Comparison of ENCODE assay signal across 8 cellular contexts in genomic region chr10:14659626-14660196, GRCh38.
DNase-seq lines count a peak whose midpoint lies in the region; ATAC-seq and TF ChIP-seq lines count a peak whose summit lies in the region.

No MANE protein-coding gene starts in this region.

- no peaks in the 10 kb centered on the region for H3K4me1 ChIP-seq in right atrium auricular region
- no peaks in the 10 kb centered on the region for H3K4me1 ChIP-seq in HAP-1

- peak; percentile 46 for ATAC-seq in Right ventricle myocardium superior (ENCODE audit: poor library complexity)
- peak; percentile 86 for ATAC-seq in HG03196 (IDR thresholded peaks at IDR 0.05; ENCODE audit: unreplicated experiment)

- H3K9me3 ChIP-seq in right atrium auricular region = peaks cover 0 to 6% of the 10 kb centered on the region in 2 donors
- no peaks in the 10 kb centered on the region for H3K9me3 ChIP-seq in HAP-1

- H3K4me3 ChIP-seq in right atrium auricular region (no peak overlapping the region), HAP-1 (no peak overlapping the region)

- H3K27me3 ChIP-seq in right atrium auricular region (no peaks in the 10 kb centered on the region), HAP-1 (ENCODE audit: low read depth) (peaks cover 4% of the 10 kb centered on the region; the same call in 1 of the 2 replicates)

- no peaks in the 10 kb centered on the region for H3K36me3 ChIP-seq in right atrium auricular region
- H3K36me3 ChIP-seq in HAP-1 (replicated peaks) = no peaks in the 10 kb centered on the region

- TF ChIP-seq CTCF in right atrium auricular region (IDR thresholded peaks at IDR 0.05) = no peak

- DNase-seq in Right ventricle myocardium superior (peak; percentile 42), right atrium auricular region (ENCODE audit: low spot score) (no peak), medulla oblongata (ENCODE audit: extremely low spot score) (peak; percentile 62), NCI-H2029 treated with DMSO at 0.1 percent for 48 hours (lab: John Stamatoyannopoulos, UW) (no peak), NCI-H2107 treated with DMSO at 0.1 percent for 48 hours (lab: John Stamatoyannopoulos, UW; ENCODE audit: unreplicated experiment) (no peak), HAP-1 (ENCODE audit: low spot score in 2 of 2) (no peak)
- DNase-seq in activated CD4-positive, alpha-beta T cell treated with anti-CD3 and anti-CD28 coated beads for 4 hours = peak; percentile 24 to 45

- intact Hi-C loops in Right ventricle myocardium superior (cut with DNase I) = no loop called here

- no peak overlapping the region for H3K27ac ChIP-seq in right atrium auricular region

- in situ Hi-C loops in HAP-1 (cut with MboI; ENCODE audit: low sequenced_read_pairs) = no loop called here

Comparison
In these comparisons a context has a peak if more than half of its experiments do, and no peak if none do; other contexts are left out.
1. DNase-seq: peak in Right ventricle myocardium superior (single experiment), activated CD4-positive, alpha-beta T cell treated with anti-CD3 and anti-CD28 coated beads for 4 hours (2 of 2) and medulla oblongata (single experiment); none in right atrium auricular region (single experiment), NCI-H2029 treated with DMSO at 0.1 percent for 48 hours (single experiment), NCI-H2107 treated with DMSO at 0.1 percent for 48 hours (single experiment) and HAP-1 (0 of 2).